ENCODE assay signal across 26 cellular contexts in the genomic region with DNA sequence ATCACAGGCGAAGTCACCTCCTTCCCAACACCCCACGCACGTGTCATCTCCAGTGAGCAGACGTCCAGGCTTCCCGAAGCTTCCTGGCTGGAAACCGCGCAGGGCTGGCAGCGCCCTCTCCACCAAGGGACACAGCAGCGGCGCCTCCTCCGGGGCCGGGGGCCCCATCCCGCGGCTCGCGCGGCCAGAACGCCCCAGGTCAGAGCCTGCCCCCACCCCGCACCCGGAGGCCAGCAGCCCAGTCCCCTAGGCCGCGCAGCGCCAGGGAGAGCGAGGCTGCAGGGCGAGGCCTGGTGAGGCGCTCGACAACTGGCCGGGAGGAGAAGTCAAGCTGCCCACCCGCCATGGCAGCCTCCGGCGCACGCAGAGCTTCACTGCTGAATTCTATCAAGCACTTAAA.
DNase-seq lines count a peak whose midpoint lies in the region; ATAC-seq, FAIRE-seq and TF ChIP-seq lines count a peak whose summit lies in the region.
"Had no signal": no experiment of that assay in that cellular context is flagged by ENCODE, and none has a peak within 500 bp of the region (broad histone marks: within the 10 kb centered on the region; RNA-seq: fewer than 3 reads in every experiment).

No MANE protein-coding gene starts in this region.

- no peaks in the 10 kb centered on the region for H3K27me3 ChIP-seq in GM06990 (replicated peaks; ENCODE audit: control insufficient read depth, insufficient read depth, low read length)
- H3K27me3 ChIP-seq: heart right ventricle, SJSA1, upper lobe of left lung had no signal

- intact Hi-C loops in kidney (cut with DNase I), result no loop called here

- no peak for ATAC-seq in HG03025 (IDR thresholded peaks at IDR 0.05; ENCODE audit: low FRiP score, unreplicated experiment)
- ATAC-seq: HepG2, Panc1, WTC11 had no signal

- H3K27ac ChIP-seq in kidney (ENCODE audit: low read depth in 2 of 2, low read length in 2 of 2), result no peak overlapping the region
- H3K27ac ChIP-seq: C4-2B, heart right ventricle, SJSA1, upper lobe of left lung had no signal

- FAIRE-seq in kidney (lab: Jason Lieb, UNC), result no peak
- no peak for FAIRE-seq in H54 (lab: Jason Lieb, UNC)
- FAIRE-seq: GM18507, HepG2 had no signal

- no peak overlapping the region for H3K9ac ChIP-seq in kidney (ENCODE audit: low read length in 2 of 2)

- peak; percentile 34 for DNase-seq in GM06990 (ENCODE audit: extremely low read depth, insufficient read length)
- no peak for DNase-seq in LNCaP clone FGC (ENCODE audit: low read depth)
- peak; percentile 63 for DNase-seq in kidney
- no peak for DNase-seq in skeletal muscle cell (ENCODE audit: low read depth)
- DNase-seq in NCI-H1105 treated with DMSO at 0.1 percent for 48 hours (lab: John Stamatoyannopoulos, UW), result no peak
- DNase-seq in H54 (ENCODE audit: insufficient read length, low spot score), result no peak
- DNase-seq: activated CD4-positive, alpha-beta T cell treated with anti-CD3 and anti-CD28 coated beads, Interleukin-2, amount 10 ng/mL, durations not matched to agents 7 days and 5 days; activated naive CD4-positive, alpha-beta T cell treated with Interleukin-2 at 50 U/mL for 16 hours; activated T-cell treated with anti-CD3 and anti-CD28 coated beads, Interleukin-2, amount 50 U/mL, for 48 hours; Caco-2; GDM1; HCEC 1CT; heart right ventricle; mesendoderm; NCI-H187 treated with DMSO at 0.1 percent for 48 hours; NCI-H526; occipital lobe; substantia nigra had no signal

- no peak for TF ChIP-seq POLR2A in H54 (IDR thresholded peaks at IDR 0.05; ENCODE audit: low read depth, low read length)

- no peaks in the 10 kb centered on the region for H3K9me3 ChIP-seq in kidney (ENCODE audit: control insufficient read depth in 1 of 2, low read length in 2 of 2)
- H3K9me3 ChIP-seq: Caco-2, SJSA1 had no signal

- H3K4me1 ChIP-seq in kidney (ENCODE audit: control insufficient read depth in 1 of 2, insufficient read depth in 1 of 2, low read depth in 1 of 2, low read length in 2 of 2), result no peaks in the 10 kb centered on the region
- H3K4me1 ChIP-seq: Caco-2, heart right ventricle, SJSA1, upper lobe of left lung had no signal

- no peak for TF ChIP-seq CTCF in GM06990 (IDR thresholded peaks at IDR 0.05; ENCODE audit: insufficient read depth, low read length, poor library complexity, severe bottlenecking)
- no peak for TF ChIP-seq CTCF in LNCaP clone FGC (IDR thresholded peaks at IDR 0.05; ENCODE audit: control insufficient read depth, extremely low read depth, insufficient read depth)
- no peak for TF ChIP-seq CTCF in kidney (IDR thresholded peaks at IDR 0.05; ENCODE audit: borderline replicate concordance, extremely low read depth, insufficient read depth)

- peak overlapping the region; percentile 33; the same call in 1 of the 2 replicates for H3K4me3 ChIP-seq in GM06990 (replicated peaks; ENCODE audit: low read depth, low read length)
- 0 out of 2 replicates have a peak overlapping the region, but pooled peaks have one; percentile 15 for H3K4me3 ChIP-seq in LNCaP clone FGC (ENCODE audit: low read depth, low read length)
- no peak overlapping the region for H3K4me3 ChIP-seq in kidney (ENCODE audit: low read length in 2 of 2)
- H3K4me3 ChIP-seq in skeletal muscle cell (ENCODE audit: low read depth, low read length), result peak overlapping the region; percentile 19
- H3K4me3 ChIP-seq: heart right ventricle, SJSA1, upper lobe of left lung had no signal

- H3K36me3 ChIP-seq in GM06990 (ENCODE audit: control insufficient read depth, insufficient read depth, low read length), result no peaks in the 10 kb centered on the region
- no peaks in the 10 kb centered on the region for H3K36me3 ChIP-seq in kidney (ENCODE audit: control insufficient read depth in 1 of 2, insufficient read depth in 2 of 2, low read length in 2 of 2)
- H3K36me3 ChIP-seq: heart right ventricle, SJSA1, upper lobe of left lung had no signal

Comparison
In these comparisons a context has a peak if more than half of its experiments do, and no peak if none do; other contexts are left out.
1. DNase-seq: peak in GM06990 (single experiment) and kidney (single experiment); none in LNCaP clone FGC (single experiment), skeletal muscle cell (single experiment), NCI-H1105 treated with DMSO at 0.1 percent for 48 hours (single experiment) and H54 (single experiment).
2. H3K4me3 ChIP-seq: peak in GM06990 (single experiment), LNCaP clone FGC (single experiment) and skeletal muscle cell (single experiment); none in kidney (0 of 2).